In genomic region chr7:30460246-30460633, GRCh38 we compare ENCODE assay signal across 14 cellular contexts. TPM values are rescaled to one million over a fixed set of nuclear protein-coding genes. Genes with fewer than 3 reads are reported as not detected.
DNase-seq lines count a peak whose midpoint lies in the region; ATAC-seq, FAIRE-seq and TF ChIP-seq lines count a peak whose summit lies in the region.
"Had no signal": no experiment of that assay in that cellular context is flagged by ENCODE, and none has a peak within 500 bp of the region (broad histone marks: within the 10 kb centered on the region; RNA-seq: fewer than 3 reads in every experiment).

No MANE protein-coding gene starts in this region.

- no peak overlapping the region for H3K4me3 Mint-ChIP-seq in activated CD8-positive, alpha-beta memory T cell treated with anti-CD3 and anti-CD28 coated beads, Interleukin-2, amount 10 ng/mL, durations not matched to agents 7 days and 5 days
- no peak overlapping the region for H3K4me3 Mint-ChIP-seq in naive thymus-derived CD4-positive, alpha-beta T cell
- H3K4me3 Mint-ChIP-seq: activated CD4-positive, alpha-beta T cell treated with anti-CD3 and anti-CD28 coated beads, Interleukin-2, amount 10 ng/mL, durations not matched to agents 7 days and 5 days; activated T-helper 17 cell treated with anti-CD3 and anti-CD28 coated beads, Interleukin-2, amount 50 U/mL, for 72 hours had no signal

- no peak for TF ChIP-seq RAD21 in HepG2 (CRISPR knock-in tag; IDR thresholded peaks at IDR 0.05)

- BruUV-seq in HepG2 (replicated peaks; lab: Mats Ljungman, UMichigan), result no TSS peak

- peak overlapping the region; percentile 60 for H3K4me2 ChIP-seq in HepG2 (ENCODE audit: low read depth, low read length)

- DNase-seq in HepG2 (ENCODE audit: low spot score) (no peak), right lobe of liver (no peak), esophagus squamous epithelium (lab: John Stamatoyannopoulos, UW) (no peak)
- DNase-seq in activated CD8-positive, alpha-beta memory T cell treated with anti-CD3 and anti-CD28 coated beads, Interleukin-2, amount 10 ng/mL, durations not matched to agents 7 days and 5 days, result no peak
- no peak for DNase-seq in naive thymus-derived CD4-positive, alpha-beta T cell
- DNase-seq in stimulated activated CD4-positive, alpha-beta T cell treated with anti-CD3 and anti-CD28 coated beads, Interleukin-1b, Interleukin-23, amount 100 ng/mL, for 48 hours, result no peak
- DNase-seq: activated CD4-positive, alpha-beta T cell treated with anti-CD3 and anti-CD28 coated beads, Interleukin-2, amount 10 ng/mL, durations not matched to agents 7 days and 5 days; MM.1S; NCI-H2171 treated with DMSO at 0.1 percent for 48 hours had no signal

- CTCF ChIA-PET in HepG2 (lab: Yijun Ruan, JAX; ENCODE audit: low intra/inter-chr PET ratio, low total read pairs), result no interaction called here
- CTCF ChIA-PET in activated CD8-positive, alpha-beta memory T cell treated with anti-CD3 and anti-CD28 coated beads, Interleukin-2, amount 10 ng/mL, durations not matched to agents 7 days and 5 days (lab: Charles Lee), result interaction anchor here (1.2 kb wide), 1 partner anchor 19 kb away, joined by 3 read pairs; the partner anchor contains the start of gene NOD1
- CTCF ChIA-PET in naive thymus-derived CD4-positive, alpha-beta T cell (lab: Charles Lee), result no interaction called here

- intact Hi-C loops in HepG2 (cut with micrococcal nuclease; ENCODE audit: unreplicated experiment), result no loop called here
- intact Hi-C loops in right lobe of liver (cut with DNase I), result no loop called here
- intact Hi-C loops in esophagus squamous epithelium (cut with DNase I), result no loop called here
- intact Hi-C loops in naive thymus-derived CD4-positive, alpha-beta T cell (cut with micrococcal nuclease), result no loop called here

- H3K4me1 ChIP-seq in HepG2 (ENCODE audit: insufficient read depth, low read length) (peaks cover 32% of the 10 kb centered on the region), right lobe of liver (peaks cover 0 to 14% (median 0%) of the 10 kb centered on the region in 4 donors), esophagus squamous epithelium (peaks cover 0 to 41% (median 15%) of the 10 kb centered on the region in 3 donors), rectal smooth muscle tissue (ENCODE audit: control insufficient read depth, insufficient read depth, low read length) (peaks cover 11% of the 10 kb centered on the region)
- H3K4me1 ChIP-seq in naive thymus-derived CD4-positive, alpha-beta T cell (ENCODE audit: control insufficient read depth in 2 of 2, insufficient read depth in 2 of 2, low read length in 2 of 2), result no peaks in the 10 kb centered on the region

- in situ Hi-C loops in HepG2 (cut with HindIII; ENCODE audit: extremely low pct_ligation_motif_present, low pct_unique_long_range_greater_than_20kb), result no loop called here

- no peak for FAIRE-seq in HepG2 (lab: Jason Lieb, UNC)
- FAIRE-seq: bronchial epithelial cell, GM12878 had no signal

- POLR2A ChIA-PET in HepG2 (lab: Yijun Ruan, JAX), result interaction anchor here (2.1 to 2.8 kb wide), 2 partner anchors 9 to 205 kb away, joined by 5 to 12 read pairs; no protein-coding TSS in a partner anchor
- POLR2A ChIA-PET in naive thymus-derived CD4-positive, alpha-beta T cell (lab: Charles Lee), result no interaction called here

- H2AFZ ChIP-seq in HepG2 (ENCODE audit: low read length), result no peak overlapping the region

- TF ChIP-seq EP300 in HepG2 (IDR thresholded peaks at IDR 0.05; ENCODE audit: low read depth in 2 of 2, low read length in 2 of 2) (no peak), HepG2 (CRISPR knock-in tag; IDR thresholded peaks at IDR 0.05; ENCODE audit: borderline replicate concordance) (no peak)

- H3K36me3 ChIP-seq in HepG2 (replicated peaks in 1 of 2; ENCODE audit: control insufficient read depth in 1 of 2, insufficient read depth in 2 of 2, low read length in 2 of 2) (no peaks in the 10 kb centered on the region), right lobe of liver (no peaks in the 10 kb centered on the region), esophagus squamous epithelium (peaks cover 0 to 37% (median 9%) of the 10 kb centered on the region in 3 donors), rectal smooth muscle tissue (ENCODE audit: control insufficient read depth, insufficient read depth, low read length) (no peaks in the 10 kb centered on the region)
- peaks cover 0 to 35% (median 0%) of the 10 kb centered on the region in 3 experiments for H3K36me3 ChIP-seq in naive thymus-derived CD4-positive, alpha-beta T cell (ENCODE audit: control insufficient read depth in 2 of 3, insufficient read depth in 3 of 3, low read length in 3 of 3)

- H3K4me3 ChIP-seq in HepG2 (replicated peaks in 1 of 3; ENCODE audit: insufficient read depth in 1 of 3, low read depth in 2 of 3, low read length in 3 of 3) (no peak overlapping the region), right lobe of liver (no peak overlapping the region), esophagus squamous epithelium (no peak overlapping the region), rectal smooth muscle tissue (ENCODE audit: low read length) (peak overlapping the region; percentile 33)
- H3K4me3 ChIP-seq in naive thymus-derived CD4-positive, alpha-beta T cell (ENCODE audit: low read length), result no peak overlapping the region
- H3K4me3 ChIP-seq: GM12878 had no signal

- no peak for TF ChIP-seq CTCF in HepG2 (CRISPR knock-in tag; IDR thresholded peaks at IDR 0.05)
- TF ChIP-seq CTCF in right lobe of liver (IDR thresholded peaks at IDR 0.05), result no peak
- no peak for TF ChIP-seq CTCF in esophagus squamous epithelium (IDR thresholded peaks at IDR 0.05)

- H3K9me3 Mint-ChIP-seq in activated CD8-positive, alpha-beta memory T cell treated with anti-CD3 and anti-CD28 coated beads, Interleukin-2, amount 10 ng/mL, durations not matched to agents 7 days and 5 days (ENCODE audit: low read depth), result no peaks in the 10 kb centered on the region
- H3K9me3 Mint-ChIP-seq in naive thymus-derived CD4-positive, alpha-beta T cell, result no peaks in the 10 kb centered on the region
- H3K9me3 Mint-ChIP-seq: activated CD4-positive, alpha-beta T cell treated with anti-CD3 and anti-CD28 coated beads, Interleukin-2, amount 10 ng/mL, durations not matched to agents 7 days and 5 days; activated T-helper 17 cell treated with anti-CD3 and anti-CD28 coated beads, Interleukin-2, amount 50 U/mL, for 72 hours had no signal

- H3K27me3 Mint-ChIP-seq in activated CD8-positive, alpha-beta memory T cell treated with anti-CD3 and anti-CD28 coated beads, Interleukin-2, amount 10 ng/mL, durations not matched to agents 7 days and 5 days, result no peaks in the 10 kb centered on the region
- no peaks in the 10 kb centered on the region for H3K27me3 Mint-ChIP-seq in naive thymus-derived CD4-positive, alpha-beta T cell
- H3K27me3 Mint-ChIP-seq: activated CD4-positive, alpha-beta T cell treated with anti-CD3 and anti-CD28 coated beads, Interleukin-2, amount 10 ng/mL, durations not matched to agents 7 days and 5 days; activated T-helper 17 cell treated with anti-CD3 and anti-CD28 coated beads, Interleukin-2, amount 50 U/mL, for 72 hours had no signal

- TF ChIP-seq POLR2A in HepG2 (IDR thresholded peaks at IDR 0.05; ENCODE audit: insufficient read depth in 1 of 2, low read depth in 2 of 2, low read length in 2 of 2) (no peak), right lobe of liver (IDR thresholded peaks at IDR 0.05) (no peak), esophagus squamous epithelium (IDR thresholded peaks at IDR 0.05) (no peak)

- H3K4me1 Mint-ChIP-seq in activated CD8-positive, alpha-beta memory T cell treated with anti-CD3 and anti-CD28 coated beads, Interleukin-2, amount 10 ng/mL, durations not matched to agents 7 days and 5 days, result peaks cover 16% of the 10 kb centered on the region
- peaks cover 0 to 19% (median 3%) of the 10 kb centered on the region in 7 donors for H3K4me1 Mint-ChIP-seq in naive thymus-derived CD4-positive, alpha-beta T cell
- H3K4me1 Mint-ChIP-seq: activated T-helper 17 cell treated with anti-CD3 and anti-CD28 coated beads, Interleukin-2, amount 50 U/mL, for 72 hours had no signal

- H3K27me3 ChIP-seq in HepG2 (ENCODE audit: control insufficient read depth in 1 of 2, insufficient read depth in 2 of 2, low read length in 2 of 2) (no peaks in the 10 kb centered on the region), right lobe of liver (no peaks in the 10 kb centered on the region), esophagus squamous epithelium (no peaks in the 10 kb centered on the region), rectal smooth muscle tissue (ENCODE audit: control insufficient read depth, insufficient read depth, low read length) (no peaks in the 10 kb centered on the region)
- no peaks in the 10 kb centered on the region for H3K27me3 ChIP-seq in naive thymus-derived CD4-positive, alpha-beta T cell (ENCODE audit: control insufficient read depth in 2 of 2, insufficient read depth in 2 of 2, low read length in 2 of 2)

- ATAC-seq in HepG2, result peak; percentile 67
- no peak for ATAC-seq in right lobe of liver
- no peak for ATAC-seq in activated CD8-positive, alpha-beta memory T cell treated with anti-CD3 and anti-CD28 coated beads, Interleukin-2, amount 10 ng/mL, durations not matched to agents 7 days and 5 days
- no peak for ATAC-seq in GM19395 (IDR thresholded peaks at IDR 0.05; ENCODE audit: unreplicated experiment)
- ATAC-seq in naive thymus-derived CD4-positive, alpha-beta T cell, result no peak
- ATAC-seq: activated T-helper 17 cell treated with anti-CD3 and anti-CD28 coated beads, Interleukin-2, amount 50 U/mL, for 72 hours; GM12878 had no signal

- H4K20me1 ChIP-seq in HepG2 (ENCODE audit: insufficient read depth, low read length), result no peaks in the 10 kb centered on the region

- WGBS in HepG2 (ENCODE audit: low lambda C conversion rate), result 62% methylated on average over 4 of the region's 4 CpGs
- WGBS in right lobe of liver (ENCODE audit: insufficient coverage, low coverage, low lambda C conversion rate, missing lambda C conversion rate), result 78% methylated on average over 3 of the region's 4 CpGs
- 82 to 88% methylated on average over 3 to 4 of the region's 4 CpGs for WGBS in esophagus squamous epithelium, 2 donors

- H3K9me3 ChIP-seq in HepG2 (ENCODE audit: low read length), result no peaks in the 10 kb centered on the region
- H3K9me3 ChIP-seq in right lobe of liver, result no peaks in the 10 kb centered on the region
- no peaks in the 10 kb centered on the region for H3K9me3 ChIP-seq in esophagus squamous epithelium
- H3K9me3 ChIP-seq in naive thymus-derived CD4-positive, alpha-beta T cell (ENCODE audit: control insufficient read depth in 2 of 3, low read length in 3 of 3), result no peaks in the 10 kb centered on the region

- H3K79me2 ChIP-seq in HepG2 (ENCODE audit: insufficient read depth, low read length), result no peaks in the 10 kb centered on the region

- H3K36me3 Mint-ChIP-seq in activated CD8-positive, alpha-beta memory T cell treated with anti-CD3 and anti-CD28 coated beads, Interleukin-2, amount 10 ng/mL, durations not matched to agents 7 days and 5 days, result peaks cover 36% of the 10 kb centered on the region
- peaks cover 0 to 37% (median 10%) of the 10 kb centered on the region in 5 donors for H3K36me3 Mint-ChIP-seq in naive thymus-derived CD4-positive, alpha-beta T cell

- H3K27ac Mint-ChIP-seq in activated CD8-positive, alpha-beta memory T cell treated with anti-CD3 and anti-CD28 coated beads, Interleukin-2, amount 10 ng/mL, durations not matched to agents 7 days and 5 days, result no peak overlapping the region
- no peak overlapping the region for H3K27ac Mint-ChIP-seq in naive thymus-derived CD4-positive, alpha-beta T cell
- H3K27ac Mint-ChIP-seq: activated CD4-positive, alpha-beta T cell treated with anti-CD3 and anti-CD28 coated beads, Interleukin-2, amount 10 ng/mL, durations not matched to agents 7 days and 5 days; activated T-helper 17 cell treated with anti-CD3 and anti-CD28 coated beads, Interleukin-2, amount 50 U/mL, for 72 hours had no signal

- H3K27ac ChIP-seq in HepG2 (ENCODE audit: extremely low read length, insufficient read depth, low read length) (no peak overlapping the region), right lobe of liver (no peak overlapping the region), esophagus squamous epithelium (peak overlapping the region in 3 of 4 donors; percentile 47 to 78 (median 58)), rectal smooth muscle tissue (ENCODE audit: low read depth, low read length) (peak overlapping the region; percentile 65)
- H3K27ac ChIP-seq in naive thymus-derived CD4-positive, alpha-beta T cell (ENCODE audit: low read depth, low read length), result no peak overlapping the region

- peak overlapping the region; percentile 13; the same call in 1 of the 2 replicates for H3K9ac ChIP-seq in HepG2 (ENCODE audit: insufficient read depth, low read depth, low read length)
- H3K9ac ChIP-seq in rectal smooth muscle tissue (ENCODE audit: low read length), result no peak overlapping the region

RNA-seq across cellular contexts. Expression of gene NOD1, which starts 18.3 kb away (rescaled TPM):
- 2.9 TPM in 2 replicates for total RNA-seq in HepG2 (2016; rRNA removed; fragmentation: Illumina TruSeq; extraction: Trizol)
- 1.6 and 1.8 TPM in 2 replicates for total RNA-seq in HepG2 (2016; cell fraction: cytosol; rRNA removed; fragmentation: Illumina TruSeq; extraction: Trizol; ENCODE audit: low read depth)
- 2.4 and 2.6 TPM in 2 replicates for total RNA-seq in HepG2 (2016; cell fraction: insoluble cytoplasmic fraction; rRNA removed; fragmentation: Illumina TruSeq; extraction: Trizol)
- 1.7 and 3.3 TPM in 2 replicates for total RNA-seq in HepG2 (2016; cell fraction: membrane; rRNA removed; fragmentation: Illumina TruSeq; extraction: Trizol)
- total RNA-seq in HepG2 (2016; cell fraction: nucleus; rRNA removed; fragmentation: Illumina TruSeq; extraction: Trizol), result 4.8 and 4.9 TPM in 2 replicates
- polyA plus RNA-seq in HepG2 (2011; rRNA removed), result 1.7 and 1.9 TPM in 2 replicates
- polyA plus RNA-seq in HepG2 (2011; cell fraction: cytosol; rRNA removed), result 1.1 and 1.4 TPM in 2 replicates
- 4.1 and 4.3 TPM in 2 replicates for polyA plus RNA-seq in HepG2 (2011; cell fraction: nucleus; rRNA removed)
- polyA plus RNA-seq in HepG2 (2012), result 0.91 and 1.1 TPM in 2 replicates
- polyA plus RNA-seq in HepG2 (2016; cell fraction: cytosol; fragmentation: Illumina TruSeq; extraction: Trizol; ENCODE audit: low read depth), result 0.54 and 0.55 TPM in 2 replicates
- 2.1 and 3.1 TPM in 2 replicates for polyA plus RNA-seq in HepG2 (2016; cell fraction: insoluble cytoplasmic fraction; fragmentation: Illumina TruSeq; extraction: Trizol; ENCODE audit: low read depth)
- polyA plus RNA-seq in HepG2 (2016; cell fraction: membrane; fragmentation: Illumina TruSeq; extraction: Trizol; ENCODE audit: low read depth), result 1.2 TPM in 2 replicates
- polyA plus RNA-seq in HepG2 (2016; cell fraction: nucleus; fragmentation: Illumina TruSeq; extraction: Trizol; ENCODE audit: insufficient read depth, low read depth), result 6.7 and 7.0 TPM in 2 replicates
- 4.2 and 9.5 TPM in 2 replicates for polyA minus RNA-seq in HepG2 (2011; rRNA and poly(A)+ RNA removed; ENCODE audit: low replicate concordance)
- polyA minus RNA-seq in HepG2 (2011; cell fraction: cytosol; rRNA and poly(A)+ RNA removed), result 0.97 and 1.1 TPM in 2 replicates
- 4.5 and 5.7 TPM in 2 replicates for polyA minus RNA-seq in HepG2 (2011; cell fraction: nucleus; rRNA and poly(A)+ RNA removed)
- 1 to 10 TPM; 1.7 to 5.3 (median 2.7) TPM for total RNA-seq in right lobe of liver
- 10 to 100 TPM in 1 of 4 donors, 1 to 10 TPM in 3; 4.2 to 13.0 (median 6.2) TPM for total RNA-seq in esophagus squamous epithelium
- total RNA-seq in activated CD8-positive, alpha-beta memory T cell treated with anti-CD3 and anti-CD28 coated beads, Interleukin-2, amount 10 ng/mL, durations not matched to agents 7 days and 5 days, result 10 to 100 TPM; 20.8 to 36.9 TPM
- 10 to 100 TPM; 17.3 to 24.6 (median 19.2) TPM for total RNA-seq in naive thymus-derived CD4-positive, alpha-beta T cell
- 1 to 10 TPM; 6.1 to 6.5 TPM for polyA plus RNA-seq in naive thymus-derived CD4-positive, alpha-beta T cell

RNA-seq across cellular contexts. Expression of gene GGCT, which starts 44.4 kb away (rescaled TPM):
- 78.3 and 100 TPM in 2 replicates for total RNA-seq in HepG2 (2016; rRNA removed; fragmentation: Illumina TruSeq; extraction: Trizol)
- 39.7 and 45.3 TPM in 2 replicates for total RNA-seq in HepG2 (2016; cell fraction: cytosol; rRNA removed; fragmentation: Illumina TruSeq; extraction: Trizol; ENCODE audit: low read depth)
- 82.1 and 105 TPM in 2 replicates for total RNA-seq in HepG2 (2016; cell fraction: insoluble cytoplasmic fraction; rRNA removed; fragmentation: Illumina TruSeq; extraction: Trizol)
- total RNA-seq in HepG2 (2016; cell fraction: membrane; rRNA removed; fragmentation: Illumina TruSeq; extraction: Trizol), result 67.8 and 73.9 TPM in 2 replicates
- 32.3 and 39.6 TPM in 2 replicates for total RNA-seq in HepG2 (2016; cell fraction: nucleus; rRNA removed; fragmentation: Illumina TruSeq; extraction: Trizol)
- polyA plus RNA-seq in HepG2 (2011; rRNA removed), result 14.0 and 19.5 TPM in 2 replicates
- 11.4 and 15.5 TPM in 2 replicates for polyA plus RNA-seq in HepG2 (2011; cell fraction: cytosol; rRNA removed)
- 4.5 and 4.6 TPM in 2 replicates for polyA plus RNA-seq in HepG2 (2011; cell fraction: nucleus; rRNA removed)
- polyA plus RNA-seq in HepG2 (2012), result 24.6 and 36.2 TPM in 2 replicates
- 46.7 and 63.3 TPM in 2 replicates for polyA plus RNA-seq in HepG2 (2016; cell fraction: cytosol; fragmentation: Illumina TruSeq; extraction: Trizol; ENCODE audit: low read depth)
- 121 TPM in 2 replicates for polyA plus RNA-seq in HepG2 (2016; cell fraction: insoluble cytoplasmic fraction; fragmentation: Illumina TruSeq; extraction: Trizol; ENCODE audit: low read depth)
- 69.8 and 73.0 TPM in 2 replicates for polyA plus RNA-seq in HepG2 (2016; cell fraction: membrane; fragmentation: Illumina TruSeq; extraction: Trizol; ENCODE audit: low read depth)
- 58.4 and 59.1 TPM in 2 replicates for polyA plus RNA-seq in HepG2 (2016; cell fraction: nucleus; fragmentation: Illumina TruSeq; extraction: Trizol; ENCODE audit: insufficient read depth, low read depth)
- 8.0 and 33.3 TPM in 2 replicates for polyA minus RNA-seq in HepG2 (2011; rRNA and poly(A)+ RNA removed; ENCODE audit: low replicate concordance)
- polyA minus RNA-seq in HepG2 (2011; cell fraction: cytosol; rRNA and poly(A)+ RNA removed), result 5.6 and 6.7 TPM in 2 replicates
- polyA minus RNA-seq in HepG2 (2011; cell fraction: nucleus; rRNA and poly(A)+ RNA removed), result 5.8 and 6.7 TPM in 2 replicates
- total RNA-seq in right lobe of liver, result 10 to 100 TPM; 13.2 to 23.8 (median 16.8) TPM
- 10 to 100 TPM; 42.3 to 74.9 (median 63.9) TPM for total RNA-seq in esophagus squamous epithelium
- 10 to 100 TPM; 46.1 to 58.8 TPM for total RNA-seq in activated CD8-positive, alpha-beta memory T cell treated with anti-CD3 and anti-CD28 coated beads, Interleukin-2, amount 10 ng/mL, durations not matched to agents 7 days and 5 days
- total RNA-seq in naive thymus-derived CD4-positive, alpha-beta T cell, result 10 to 100 TPM in 4 of 5 experiments, 1 to 10 TPM in 1; 9.5 to 39.2 (median 10.8) TPM
- polyA plus RNA-seq in naive thymus-derived CD4-positive, alpha-beta T cell, result 10 to 100 TPM; 18.9 to 30.0 TPM

Comparison
In these comparisons a context has a peak if more than half of its experiments do, and no peak if none do; other contexts are left out.
1. H3K27ac ChIP-seq: peak in esophagus squamous epithelium (3 of 4) and rectal smooth muscle tissue (single experiment); none in HepG2 (single experiment), right lobe of liver (0 of 3) and naive thymus-derived CD4-positive, alpha-beta T cell (single experiment).